In genomic region chr11:794766-795637, GRCh38 we compare ENCODE assay signal across 9 cellular contexts. TPM values are rescaled to one million over a fixed set of nuclear protein-coding genes. Genes with fewer than 3 reads are reported as not detected.
DNase-seq lines count a peak whose midpoint lies in the region; ATAC-seq and TF ChIP-seq lines count a peak whose summit lies in the region.
"Had no signal": no experiment of that assay in that cellular context is flagged by ENCODE, and none has a peak within 500 bp of the region (broad histone marks: within the 10 kb centered on the region; RNA-seq: fewer than 3 reads in every experiment).

No MANE protein-coding gene starts in this region.

- H3K36me3 ChIP-seq in hepatocyte (replicated peaks; ENCODE audit: insufficient read depth, low read depth) (no peaks in the 10 kb centered on the region), upper lobe of left lung (peaks cover 3 to 32% (median 21%) of the 10 kb centered on the region in 4 donors)

- peaks cover 23% of the 10 kb centered on the region for H3K4me1 ChIP-seq in hepatocyte (ENCODE audit: insufficient read depth)
- H3K4me1 ChIP-seq in upper lobe of left lung, result peaks cover 26 to 48% (median 29%) of the 10 kb centered on the region in 4 donors

- H3K9me3 Mint-ChIP-seq in activated naive CD4-positive, alpha-beta T cell treated with anti-CD3 and anti-CD28 coated beads for 36 hours, result no peaks in the 10 kb centered on the region

- no peak for TF ChIP-seq CTCF in WI38 (IDR thresholded peaks at IDR 0.05; ENCODE audit: low read depth, low read length)
- no peak for TF ChIP-seq CTCF in hepatocyte (IDR thresholded peaks at IDR 0.05; ENCODE audit: poor library complexity)
- TF ChIP-seq CTCF in upper lobe of left lung (IDR thresholded peaks at IDR 0.05), result no peak

- intact Hi-C loops in activated naive CD4-positive, alpha-beta T cell treated with anti-CD3 and anti-CD28 coated beads for 36 hours (cut with micrococcal nuclease), result loop anchor here (5.0 to 10.0 kb wide), 4 partner anchors 218 to 588 kb away; partner anchors contain the start of genes BET1L, IFITM1, LMNTD2 and PHRF1

- H3K4me2 ChIP-seq in hepatocyte, result peak overlapping the region; percentile 90

- H3K27me3 ChIP-seq in hepatocyte (no peaks in the 10 kb centered on the region), upper lobe of left lung (peaks cover 0 to 3% (median under 1%) of the 10 kb centered on the region in 4 donors)

- peaks cover 6% of the 10 kb centered on the region for H3K79me2 ChIP-seq in hepatocyte

- H4K20me1 ChIP-seq in hepatocyte (ENCODE audit: insufficient read depth, poor library complexity, severe bottlenecking), result no peaks in the 10 kb centered on the region

- TF ChIP-seq EP300 in upper lobe of left lung (IDR thresholded peaks at IDR 0.05), result no peak

- H3K9me3 ChIP-seq in hepatocyte (ENCODE audit: low read depth) (no peaks in the 10 kb centered on the region), upper lobe of left lung (no peaks in the 10 kb centered on the region)

- DNase-seq in activated naive CD4-positive, alpha-beta T cell treated with anti-CD3 and anti-CD28 coated beads for 36 hours, result no peak
- no peak for DNase-seq in activated naive CD4-positive, alpha-beta T cell treated with anti-CD3 and anti-CD28 coated beads, Interleukin-2, amount 50 U/mL, for 16 hours
- no peak for DNase-seq in hepatocyte (ENCODE audit: low spot score)
- DNase-seq in upper lobe of left lung, result peak; percentile 71 to 86
- DNase-seq in putamen (ENCODE audit: low spot score), result no peak
- DNase-seq in middle frontal gyrus (ENCODE audit: extremely low spot score, low spot score), result no peak
- DNase-seq in effector CD4-positive, alpha-beta T cell, result no peak
- DNase-seq: DMS53 had no signal

- H3K9me2 ChIP-seq in hepatocyte (replicated peaks; ENCODE audit: insufficient read depth), result no peaks in the 10 kb centered on the region

- H3K36me3 Mint-ChIP-seq in activated naive CD4-positive, alpha-beta T cell treated with anti-CD3 and anti-CD28 coated beads for 36 hours (ENCODE audit: low read depth), result peaks cover 11% of the 10 kb centered on the region

- H3K4me3 ChIP-seq in WI38 (ENCODE audit: low read depth, low read length), result peak overlapping the region; percentile 79
- H3K4me3 ChIP-seq in hepatocyte, result no peak overlapping the region
- H3K4me3 ChIP-seq in upper lobe of left lung, result peak overlapping the region; percentile 56 to 84 (median 80)

- H2AFZ ChIP-seq in hepatocyte, result no peak overlapping the region

- WGBS in hepatocyte (ENCODE audit: low lambda C conversion rate, missing lambda C conversion rate), result 81% methylated on average over 27 of the region's 38 CpGs
- WGBS in upper lobe of left lung, 2 donors, result 51 to 64% methylated on average over 19 to 36 of the region's 38 CpGs

- TF ChIP-seq POLR2A in upper lobe of left lung (IDR thresholded peaks at IDR 0.05), result no peak

- CTCF ChIA-PET in activated naive CD4-positive, alpha-beta T cell treated with anti-CD3 and anti-CD28 coated beads for 36 hours (lab: Charles Lee), result interaction anchor here (1.0 kb wide), 1 partner anchor 31 kb away, joined by 4 read pairs; no protein-coding TSS in a partner anchor

- no peak for ATAC-seq in upper lobe of left lung (ENCODE audit: low FRiP score in 2 of 2)

- H3K4me1 Mint-ChIP-seq in activated naive CD4-positive, alpha-beta T cell treated with anti-CD3 and anti-CD28 coated beads for 36 hours (ENCODE audit: low read depth), result peaks cover 12% of the 10 kb centered on the region

- H3K4me3 Mint-ChIP-seq in activated naive CD4-positive, alpha-beta T cell treated with anti-CD3 and anti-CD28 coated beads for 36 hours, result peak overlapping the region; percentile 86

- H3K27ac ChIP-seq in hepatocyte (peak overlapping the region; percentile 98), upper lobe of left lung (peak overlapping the region; percentile 80 to 91 (median 88))

- H3K27ac Mint-ChIP-seq in activated naive CD4-positive, alpha-beta T cell treated with anti-CD3 and anti-CD28 coated beads for 36 hours, result no peak overlapping the region

- no peaks in the 10 kb centered on the region for H3K27me3 Mint-ChIP-seq in activated naive CD4-positive, alpha-beta T cell treated with anti-CD3 and anti-CD28 coated beads for 36 hours (ENCODE audit: low read depth)

RNA-seq across cellular contexts. Expression of gene SLC25A22, which starts 3.1 kb away (rescaled TPM):
- total RNA-seq in activated naive CD4-positive, alpha-beta T cell treated with anti-CD3 and anti-CD28 coated beads for 36 hours, result 10 to 100 TPM; 19.1 to 21.8 TPM
- total RNA-seq in hepatocyte, result 11.1 and 16.2 TPM in 2 replicates
- 19.7 and 23.7 TPM in 2 replicates for polyA plus RNA-seq in hepatocyte
- total RNA-seq in upper lobe of left lung, result 10 to 100 TPM; 13.6 to 29.3 (median 22.3) TPM

RNA-seq across cellular contexts. Expression of gene CEND1, which starts 5.1 kb away (rescaled TPM):
- under 1 TPM in 1 of 2 experiments, not detected in 1; 0.17 TPM for total RNA-seq in activated naive CD4-positive, alpha-beta T cell treated with anti-CD3 and anti-CD28 coated beads for 36 hours
- total RNA-seq in hepatocyte, result not detected in 2 replicates
- polyA plus RNA-seq in hepatocyte, result 0.39 TPM in 1 of 2 replicates, not detected in the other
- total RNA-seq in upper lobe of left lung, result not detected

RNA-seq across cellular contexts. Expression of gene PIDD1, which starts 10.0 kb away (rescaled TPM):
- total RNA-seq in activated naive CD4-positive, alpha-beta T cell treated with anti-CD3 and anti-CD28 coated beads for 36 hours, result 10 to 100 TPM; 43.2 to 45.2 TPM
- 7.1 and 11.1 TPM in 2 replicates for total RNA-seq in hepatocyte
- 16.3 and 29.5 TPM in 2 replicates for polyA plus RNA-seq in hepatocyte
- 10 to 100 TPM in 5 of 6 donors, 1 to 10 TPM in 1; 5.2 to 76.5 (median 15.4) TPM for total RNA-seq in upper lobe of left lung

RNA-seq across cellular contexts. Expression of gene RPLP2, which starts 14.8 kb away (rescaled TPM):
- total RNA-seq in activated naive CD4-positive, alpha-beta T cell treated with anti-CD3 and anti-CD28 coated beads for 36 hours, result 1,000 to 10,000 TPM; 3,807 to 3,940 TPM
- 342 and 401 TPM in 2 replicates for total RNA-seq in hepatocyte
- polyA plus RNA-seq in hepatocyte, result 468 and 539 TPM in 2 replicates
- total RNA-seq in upper lobe of left lung, result 1,000 to 10,000 TPM in 2 of 6 donors, 100 to 1,000 TPM in 4; 451 to 1,926 (median 773) TPM

RNA-seq across cellular contexts. Expression of gene GATD1, which starts 17.7 kb away (rescaled TPM):
- 10 to 100 TPM; 33.0 to 34.3 TPM for total RNA-seq in activated naive CD4-positive, alpha-beta T cell treated with anti-CD3 and anti-CD28 coated beads for 36 hours
- total RNA-seq in hepatocyte (21.4 and 24.2 TPM in 2 replicates), upper lobe of left lung (10 to 100 TPM; 14.8 to 77.7 (median 63.6) TPM)
- polyA plus RNA-seq in hepatocyte, result 21.6 and 29.0 TPM in 2 replicates

Comparison
In these comparisons a context has a peak if more than half of its experiments do, and no peak if none do; other contexts are left out.
1. DNase-seq: peak in upper lobe of left lung (2 of 2); none in activated naive CD4-positive, alpha-beta T cell treated with anti-CD3 and anti-CD28 coated beads for 36 hours (single experiment), activated naive CD4-positive, alpha-beta T cell treated with anti-CD3 and anti-CD28 coated beads, Interleukin-2, amount 50 U/mL, for 16 hours (single experiment), hepatocyte (single experiment), putamen (single experiment), middle frontal gyrus (single experiment) and effector CD4-positive, alpha-beta T cell (single experiment).